15 cellular contexts compared by ENCODE assay signal in the genomic region with DNA sequence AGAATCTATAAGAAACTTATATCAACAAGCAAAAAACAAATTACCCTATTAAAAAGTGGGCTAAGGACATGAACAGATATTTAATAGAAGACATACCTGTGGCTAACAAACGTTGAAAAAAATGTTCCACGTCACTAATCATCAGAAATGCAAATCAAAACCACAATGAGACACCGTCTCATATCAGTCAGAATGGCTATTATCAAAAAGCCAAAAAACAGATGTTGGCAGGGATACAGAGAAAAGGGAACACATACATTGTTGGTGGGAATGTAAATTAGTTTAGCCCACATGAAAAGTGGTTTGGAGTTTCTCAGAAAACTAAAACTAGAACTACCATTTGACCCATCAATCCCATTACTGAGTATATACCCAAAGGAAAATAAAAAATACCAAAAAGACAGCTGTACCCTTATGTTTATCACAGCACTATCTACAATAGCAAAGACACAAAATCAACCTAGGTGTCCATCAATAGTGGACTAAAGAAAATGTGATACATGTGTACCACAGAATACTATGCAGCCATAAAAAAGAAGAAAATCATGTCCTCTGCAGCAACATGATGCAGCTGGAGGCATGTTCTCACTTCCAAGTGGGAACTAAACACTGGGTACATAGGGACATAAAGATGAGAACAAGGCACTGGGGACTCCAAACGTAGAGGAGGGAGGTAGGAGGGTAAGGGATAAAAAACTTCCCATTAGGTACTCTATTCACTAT.
A peak's percentile ranks its signal among the peaks of the same experiment; 100 is the strongest.
DNase-seq lines count a peak whose midpoint lies in the region; ATAC-seq and TF ChIP-seq lines count a peak whose summit lies in the region.
"Had no signal": no experiment of that assay in that cellular context is flagged by ENCODE, and none has a peak within 500 bp of the region (broad histone marks: within the 10 kb centered on the region; RNA-seq: fewer than 3 reads in every experiment).

No MANE protein-coding gene starts in this region.

- no peak overlapping the region for H3K27ac Mint-ChIP-seq in activated T-helper 2 cell treated with anti-CD3 and anti-CD28 coated beads, Interferon-gamma antibody, Interleukin-2, Interleukin-4, amounts not matched to agents 10 μg/mL and 5 μg/mL and 100 μg/mL, durations not matched to agents 14 hours and 24 hours and 36 hours
- no peak overlapping the region for H3K27ac Mint-ChIP-seq in activated T-helper 1 cell treated with anti-CD3 and anti-CD28 coated beads, Interleukin-12 subunit alpha, Interleukin-12 subunit beta, Interleukin-2, Interleukin-4 antibody, amounts not matched to agents 30 ng/mL and 10 ng/mL and 1 ng/mL, durations not matched to agents 14 hours and 24 hours and 36 hours
- H3K27ac Mint-ChIP-seq: activated CD4-positive, alpha-beta T cell treated with anti-CD3 and anti-CD28 coated beads, Interleukin-2, amount 10 ng/mL, durations not matched to agents 24 days and 14 days; activated T-cell treated with anti-CD3 and anti-CD28 coated beads, Interleukin-2, amount 50 U/mL, for 72 hours had no signal

- H3K36me3 Mint-ChIP-seq in activated T-helper 2 cell treated with anti-CD3 and anti-CD28 coated beads, Interferon-gamma antibody, Interleukin-2, Interleukin-4, amounts not matched to agents 10 μg/mL and 5 μg/mL and 100 μg/mL, durations not matched to agents 14 hours and 24 hours and 36 hours (ENCODE audit: low read depth): no peaks in the 10 kb centered on the region
- H3K36me3 Mint-ChIP-seq in activated T-helper 1 cell treated with anti-CD3 and anti-CD28 coated beads, Interleukin-12 subunit alpha, Interleukin-12 subunit beta, Interleukin-2, Interleukin-4 antibody, amounts not matched to agents 30 ng/mL and 10 ng/mL and 1 ng/mL, durations not matched to agents 14 hours and 24 hours and 36 hours (ENCODE audit: low read depth): peaks cover 4% of the 10 kb centered on the region

- no peak for TF ChIP-seq CTCF in GM12865 (IDR thresholded peaks at IDR 0.05; ENCODE audit: insufficient read depth, low read depth, low read length, missing control alignments)

- H3K4me1 Mint-ChIP-seq in activated T-helper 2 cell treated with anti-CD3 and anti-CD28 coated beads, Interferon-gamma antibody, Interleukin-2, Interleukin-4, amounts not matched to agents 10 μg/mL and 5 μg/mL and 100 μg/mL, durations not matched to agents 14 hours and 24 hours and 36 hours (ENCODE audit: low read depth): no peaks in the 10 kb centered on the region
- no peaks in the 10 kb centered on the region for H3K4me1 Mint-ChIP-seq in activated T-helper 1 cell treated with anti-CD3 and anti-CD28 coated beads, Interleukin-12 subunit alpha, Interleukin-12 subunit beta, Interleukin-2, Interleukin-4 antibody, amounts not matched to agents 30 ng/mL and 10 ng/mL and 1 ng/mL, durations not matched to agents 14 hours and 24 hours and 36 hours (ENCODE audit: low read depth)
- H3K4me1 Mint-ChIP-seq: activated CD4-positive, alpha-beta T cell treated with anti-CD3 and anti-CD28 coated beads, Interleukin-2, amount 10 ng/mL, durations not matched to agents 24 days and 14 days had no signal

- H3K4me3 ChIP-seq in GM12865 (ENCODE audit: low read depth, low read length): no peak overlapping the region
- H3K4me3 ChIP-seq: transverse colon had no signal

- no peaks in the 10 kb centered on the region for H3K9me3 Mint-ChIP-seq in activated T-helper 2 cell treated with anti-CD3 and anti-CD28 coated beads, Interferon-gamma antibody, Interleukin-2, Interleukin-4, amounts not matched to agents 10 μg/mL and 5 μg/mL and 100 μg/mL, durations not matched to agents 14 hours and 24 hours and 36 hours
- H3K9me3 Mint-ChIP-seq in activated T-helper 1 cell treated with anti-CD3 and anti-CD28 coated beads, Interleukin-12 subunit alpha, Interleukin-12 subunit beta, Interleukin-2, Interleukin-4 antibody, amounts not matched to agents 30 ng/mL and 10 ng/mL and 1 ng/mL, durations not matched to agents 14 hours and 24 hours and 36 hours: no peaks in the 10 kb centered on the region
- H3K9me3 Mint-ChIP-seq: activated CD4-positive, alpha-beta T cell treated with anti-CD3 and anti-CD28 coated beads, Interleukin-2, amount 10 ng/mL, durations not matched to agents 24 days and 14 days; activated T-cell treated with anti-CD3 and anti-CD28 coated beads, Interleukin-2, amount 50 U/mL, for 72 hours had no signal

- H3K4me3 Mint-ChIP-seq in activated T-helper 2 cell treated with anti-CD3 and anti-CD28 coated beads, Interferon-gamma antibody, Interleukin-2, Interleukin-4, amounts not matched to agents 10 μg/mL and 5 μg/mL and 100 μg/mL, durations not matched to agents 14 hours and 24 hours and 36 hours (ENCODE audit: low read depth): no peak overlapping the region
- no peak overlapping the region for H3K4me3 Mint-ChIP-seq in activated T-helper 1 cell treated with anti-CD3 and anti-CD28 coated beads, Interleukin-12 subunit alpha, Interleukin-12 subunit beta, Interleukin-2, Interleukin-4 antibody, amounts not matched to agents 30 ng/mL and 10 ng/mL and 1 ng/mL, durations not matched to agents 14 hours and 24 hours and 36 hours
- H3K4me3 Mint-ChIP-seq: activated CD4-positive, alpha-beta T cell treated with anti-CD3 and anti-CD28 coated beads, Interleukin-2, amount 10 ng/mL, durations not matched to agents 24 days and 14 days; activated T-cell treated with anti-CD3 and anti-CD28 coated beads, Interleukin-2, amount 50 U/mL, for 72 hours had no signal

- intact Hi-C loops in activated T-helper 2 cell treated with anti-CD3 and anti-CD28 coated beads, Interferon-gamma antibody, Interleukin-2, Interleukin-4, amounts not matched to agents 10 μg/mL and 5 μg/mL and 100 μg/mL, durations not matched to agents 14 hours and 24 hours and 36 hours (cut with micrococcal nuclease): no loop called here
- intact Hi-C loops in activated T-helper 1 cell treated with anti-CD3 and anti-CD28 coated beads, Interleukin-12 subunit alpha, Interleukin-12 subunit beta, Interleukin-2, Interleukin-4 antibody, amounts not matched to agents 30 ng/mL and 10 ng/mL and 1 ng/mL, durations not matched to agents 14 hours and 24 hours and 36 hours (cut with micrococcal nuclease): no loop called here

- peak; percentile 42 for ATAC-seq in GM19463 (IDR thresholded peaks at IDR 0.05; ENCODE audit: unreplicated experiment)
- ATAC-seq in HG03139 (IDR thresholded peaks at IDR 0.05; ENCODE audit: unreplicated experiment): peak; percentile 45
- no peak for ATAC-seq in GM21381 (IDR thresholded peaks at IDR 0.05; ENCODE audit: unreplicated experiment)
- ATAC-seq: activated T-cell treated with anti-CD3 and anti-CD28 coated beads, Interleukin-2, amount 50 U/mL, for 72 hours had no signal

- H3K27me3 Mint-ChIP-seq in activated T-helper 2 cell treated with anti-CD3 and anti-CD28 coated beads, Interferon-gamma antibody, Interleukin-2, Interleukin-4, amounts not matched to agents 10 μg/mL and 5 μg/mL and 100 μg/mL, durations not matched to agents 14 hours and 24 hours and 36 hours (ENCODE audit: low read depth): no peaks in the 10 kb centered on the region
- H3K27me3 Mint-ChIP-seq in activated T-helper 1 cell treated with anti-CD3 and anti-CD28 coated beads, Interleukin-12 subunit alpha, Interleukin-12 subunit beta, Interleukin-2, Interleukin-4 antibody, amounts not matched to agents 30 ng/mL and 10 ng/mL and 1 ng/mL, durations not matched to agents 14 hours and 24 hours and 36 hours (ENCODE audit: insufficient read depth): no peaks in the 10 kb centered on the region
- H3K27me3 Mint-ChIP-seq: activated CD4-positive, alpha-beta T cell treated with anti-CD3 and anti-CD28 coated beads, Interleukin-2, amount 10 ng/mL, durations not matched to agents 24 days and 14 days had no signal

- DNase-seq in GM12865 (ENCODE audit: low read depth) (peak; percentile 18), RPMI7951 (ENCODE audit: low read depth) (peak; percentile 4)
- DNase-seq in activated T-helper 2 cell treated with anti-CD3 and anti-CD28 coated beads, Interferon-gamma antibody, Interleukin-2, Interleukin-4, amounts not matched to agents 10 μg/mL and 5 μg/mL and 100 μg/mL, durations not matched to agents 14 hours and 24 hours and 36 hours (ENCODE audit: low spot score): no peak
- no peak for DNase-seq in activated T-helper 1 cell treated with anti-CD3 and anti-CD28 coated beads, Interleukin-12 subunit alpha, Interleukin-12 subunit beta, Interleukin-2, Interleukin-4 antibody, amounts not matched to agents 30 ng/mL and 10 ng/mL and 1 ng/mL, durations not matched to agents 14 hours and 24 hours and 36 hours (ENCODE audit: low spot score)
- DNase-seq in activated effector memory CD4-positive, alpha-beta T cell treated with anti-CD3 and anti-CD28 coated beads, Interleukin-2, amount 50 U/mL, for 16 hours: no peak
- DNase-seq: activated CD4-positive, alpha-beta T cell treated with anti-CD3 and anti-CD28 coated beads, Interleukin-2, amount 10 ng/mL, durations not matched to agents 24 days and 14 days; activated T-cell treated with anti-CD3 and anti-CD28 coated beads, Interleukin-2, amount 50 U/mL, for 72 hours; brain microvascular endothelial cell; effector CD8-positive, alpha-beta T cell; MM.1S; NCI-H2171 treated with DMSO at 0.1 percent for 48 hours; transverse colon had no signal

Comparison
In these comparisons a context has a peak if more than half of its experiments do, and no peak if none do; other contexts are left out.
1. DNase-seq: peak in GM12865 (single experiment) and RPMI7951 (single experiment); none in activated T-helper 2 cell treated with anti-CD3 and anti-CD28 coated beads, Interferon-gamma antibody, Interleukin-2, Interleukin-4, amounts not matched to agents 10 μg/mL and 5 μg/mL and 100 μg/mL, durations not matched to agents 14 hours and 24 hours and 36 hours (single experiment), activated T-helper 1 cell treated with anti-CD3 and anti-CD28 coated beads, Interleukin-12 subunit alpha, Interleukin-12 subunit beta, Interleukin-2, Interleukin-4 antibody, amounts not matched to agents 30 ng/mL and 10 ng/mL and 1 ng/mL, durations not matched to agents 14 hours and 24 hours and 36 hours (single experiment) and activated effector memory CD4-positive, alpha-beta T cell treated with anti-CD3 and anti-CD28 coated beads, Interleukin-2, amount 50 U/mL, for 16 hours (single experiment).